28 cellular contexts compared by ENCODE assay signal in the genomic region with DNA sequence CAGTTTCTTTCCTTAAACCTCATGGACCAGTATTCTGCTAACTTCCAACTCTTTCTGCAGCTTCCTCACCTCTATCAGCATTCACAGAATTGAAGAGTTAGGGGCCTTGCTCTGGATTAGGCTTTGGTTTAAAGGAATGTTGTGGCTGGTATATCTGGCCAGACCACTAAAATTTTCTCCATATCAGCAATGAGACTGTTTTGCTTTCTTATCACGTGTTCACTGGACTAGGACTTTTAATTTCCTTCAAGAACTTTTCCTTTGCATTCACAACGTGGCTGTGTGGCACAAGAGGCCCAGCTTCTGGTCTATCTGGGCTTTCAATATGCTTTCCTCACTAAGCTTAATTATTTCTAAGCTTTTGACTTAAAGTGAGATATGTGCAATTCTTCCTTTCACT.
"Had no signal": no experiment of that assay in that cellular context is flagged by ENCODE, and none has a peak within 500 bp of the region (broad histone marks: within the 10 kb centered on the region; RNA-seq: fewer than 3 reads in every experiment).

No MANE protein-coding gene starts in this region.

- H3K9me3 ChIP-seq: ascending aorta, Peyer's patch, SJSA1, SK-N-SH had no signal

- H3K4me3 ChIP-seq: ascending aorta, Peyer's patch, SJSA1 had no signal

- H3K36me3 ChIP-seq: brain microvascular endothelial cell had no signal

- ATAC-seq: activated CD8-positive, alpha-beta T cell treated with anti-CD3 and anti-CD28 coated beads for 36 hours; activated T-cell treated with anti-CD3 and anti-CD28 coated beads, Interleukin-2, amount 50 U/mL, for 72 hours; activated T-helper 17 cell treated with anti-CD3 and anti-CD28 coated beads, Interleukin-2, amount 50 U/mL, for 72 hours; WTC11 had no signal

- H3K27me3 ChIP-seq: ascending aorta, brain microvascular endothelial cell, Peyer's patch, SJSA1 had no signal

- DNase-seq: activated CD4-positive, alpha-beta T cell treated with anti-CD3 and anti-CD28 coated beads for 48 hours; activated CD4-positive, CD25-positive, alpha-beta regulatory T cell treated with anti-CD3 and anti-CD28 coated beads, Interleukin-2, amount 50 U/mL, for 72 hours; activated CD8-positive, alpha-beta T cell treated with anti-CD3 and anti-CD28 coated beads for 36 hours; activated effector memory CD4-positive, alpha-beta T cell treated with anti-CD3 and anti-CD28 coated beads, Interleukin-2, amount 50 U/mL, for 16 hours; activated naive CD4-positive, alpha-beta T cell; activated naive CD4-positive, alpha-beta T cell treated with anti-CD3 and anti-CD28 coated beads, Interleukin-2, amount 50 U/mL, for 16 hours; activated naive CD8-positive, alpha-beta T cell treated with anti-CD3 and anti-CD28 coated beads for 36 hours; activated T-cell treated with anti-CD3 and anti-CD28 coated beads, Interleukin-2, amount 50 U/mL, for 1 hour; activated T-cell treated with anti-CD3 and anti-CD28 coated beads, Interleukin-2, amount 50 U/mL, for 72 hours; amygdala; brain microvascular endothelial cell; NCI-H1092 treated with DMSO at 0.1 percent for 48 hours; NCI-H1417; NCI-H146; NCI-H187; NCI-H2029 treated with DMSO at 0.1 percent for 48 hours; NCI-H2107; NCI-H2171 treated with DMSO at 0.1 percent for 48 hours; NCI-H345; NCI-H524 treated with DMSO at 0.1 percent for 48 hours; Peyer's patch; RPMI8226; SHP77 treated with DMSO at 0.1 percent for 48 hours; SK-N-SH had no signal

- H3K27ac ChIP-seq: ascending aorta, brain microvascular endothelial cell, Peyer's patch, SJSA1 had no signal

- H3K4me1 ChIP-seq: SJSA1 had no signal
